1 cellular context compared by ENCODE assay signal in genomic region chr12:61993734-61994345, GRCh38.
TF ChIP-seq lines count a peak whose summit lies in the region.

No MANE protein-coding gene starts in this region.

TF ChIP-seq in SK-N-SH, 30 proteins besides CTCF, POLR2A, EP300 and RAD21 (continued from another document):
- no peak for TF ChIP-seq GATA2 (CRISPR knock-in tag; IDR thresholded peaks at IDR 0.05)
- no peak for TF ChIP-seq TAF1 (IDR thresholded peaks at IDR 0.05; ENCODE audit: borderline replicate concordance, low read depth, low read length)
- no peak for TF ChIP-seq JUND (IDR thresholded peaks at IDR 0.05)
